ENCODE assay signal across 10 cellular contexts in genomic region chr12:7169951-7170350, GRCh38. TPM values are rescaled to one million over a fixed set of nuclear protein-coding genes. Genes with fewer than 3 reads are reported as not detected.
"Had no signal": no experiment of that assay in that cellular context is flagged by ENCODE, and none has a peak within 500 bp of the region (broad histone marks: within the 10 kb centered on the region; RNA-seq: fewer than 3 reads in every experiment).

No MANE protein-coding gene starts in this region.

- H3K4me1 ChIP-seq: HAP-1 had no signal

- H3K4me3 ChIP-seq: GM23248, GM23338, HAP-1 had no signal

- DNase-seq: GM23248, GOT3, H7, H9, HCEC 1CT, HFFc6 had no signal

- H3K36me3 ChIP-seq: HAP-1 had no signal

- ATAC-seq: GM23338, HCT116 had no signal

RNA-seq across cellular contexts. Expression of gene RBP5, which starts 41.3 kb away (rescaled TPM):
- total RNA-seq: GM23248, H4, HFFc6 had no signal
